Comparison of ENCODE assay signal across 8 cellular contexts in the genomic region with DNA sequence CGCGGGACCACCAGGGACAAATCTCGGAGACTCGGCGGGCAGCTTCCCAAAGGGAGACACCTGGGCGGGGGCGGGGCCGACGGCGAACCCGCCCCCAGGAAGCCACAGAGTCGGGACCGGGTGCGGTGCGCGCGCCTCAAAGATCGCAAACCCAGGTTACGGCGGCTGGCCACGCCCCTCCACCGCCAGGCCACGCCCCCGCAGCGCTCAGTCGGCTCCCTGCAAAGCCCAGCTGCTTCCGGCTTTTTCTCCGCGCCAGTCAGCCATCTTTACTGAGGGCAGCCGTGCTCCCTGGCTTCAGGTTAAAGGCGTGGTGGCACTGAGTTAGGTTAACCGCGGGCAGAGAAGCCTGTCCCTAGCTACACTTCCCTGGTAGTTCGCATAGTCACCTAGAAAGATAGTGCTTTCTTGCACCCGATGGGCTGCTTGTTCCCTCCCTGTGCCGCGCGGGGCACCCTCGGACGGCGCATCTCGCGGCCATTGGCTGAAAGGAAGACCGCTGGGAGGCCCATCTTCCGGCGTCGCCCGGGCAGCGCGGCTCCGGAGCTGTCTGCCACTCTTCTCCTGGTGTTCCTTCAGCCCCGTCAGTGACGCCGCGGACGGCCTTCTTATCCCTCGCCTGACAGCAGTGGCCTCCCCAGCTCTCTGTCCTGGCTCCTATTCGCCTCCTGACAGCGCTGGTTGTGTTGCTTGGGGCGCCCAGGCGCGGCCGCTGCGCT.
DNase-seq lines count a peak whose midpoint lies in the region; ATAC-seq lines count a peak whose summit lies in the region.

A gene with protein sequence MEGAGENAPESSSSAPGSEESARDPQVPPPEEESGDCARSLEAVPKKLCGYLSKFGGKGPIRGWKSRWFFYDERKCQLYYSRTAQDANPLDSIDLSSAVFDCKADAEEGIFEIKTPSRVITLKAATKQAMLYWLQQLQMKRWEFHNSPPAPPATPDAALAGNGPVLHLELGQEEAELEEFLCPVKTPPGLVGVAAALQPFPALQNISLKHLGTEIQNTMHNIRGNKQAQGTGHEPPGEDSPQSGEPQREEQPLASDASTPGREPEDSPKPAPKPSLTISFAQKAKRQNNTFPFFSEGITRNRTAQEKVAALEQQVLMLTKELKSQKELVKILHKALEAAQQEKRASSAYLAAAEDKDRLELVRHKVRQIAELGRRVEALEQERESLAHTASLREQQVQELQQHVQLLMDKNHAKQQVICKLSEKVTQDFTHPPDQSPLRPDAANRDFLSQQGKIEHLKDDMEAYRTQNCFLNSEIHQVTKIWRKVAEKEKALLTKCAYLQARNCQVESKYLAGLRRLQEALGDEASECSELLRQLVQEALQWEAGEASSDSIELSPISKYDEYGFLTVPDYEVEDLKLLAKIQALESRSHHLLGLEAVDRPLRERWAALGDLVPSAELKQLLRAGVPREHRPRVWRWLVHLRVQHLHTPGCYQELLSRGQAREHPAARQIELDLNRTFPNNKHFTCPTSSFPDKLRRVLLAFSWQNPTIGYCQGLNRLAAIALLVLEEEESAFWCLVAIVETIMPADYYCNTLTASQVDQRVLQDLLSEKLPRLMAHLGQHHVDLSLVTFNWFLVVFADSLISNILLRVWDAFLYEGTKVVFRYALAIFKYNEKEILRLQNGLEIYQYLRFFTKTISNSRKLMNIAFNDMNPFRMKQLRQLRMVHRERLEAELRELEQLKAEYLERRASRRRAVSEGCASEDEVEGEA (minus strand): TSS at position 72 of the 719 bp plus-strand sequence. CDS start 108 bp downstream, outside the sequence.

- DNase-seq in AML-193 (lab: John Stamatoyannopoulos, UW) (peak; percentile 93), NCI-H345 (lab: John Stamatoyannopoulos, UW) (peak; percentile 96), iris pigment epithelial cell (ENCODE audit: low read depth) (peak; percentile 92)
- peak; percentile 92 for DNase-seq in activated CD4-positive, CD25-positive, alpha-beta regulatory T cell treated with anti-CD3 and anti-CD28 coated beads, Interleukin-2, amount 50 U/mL, for 16 hours (ENCODE audit: low read depth, low spot score)
- DNase-seq in central memory CD8-positive, alpha-beta T cell (ENCODE audit: low spot score in 2 of 2) = peak; percentile 96 to 98
- peak; percentile 91 to 96 for DNase-seq in stimulated activated CD4-positive, alpha-beta T cell treated with anti-CD3 and anti-CD28 coated beads, Interleukin-12 subunit alpha, Interleukin-12 subunit beta, amount 100 ng/mL, for 24 hours (ENCODE audit: low read depth in 2 of 2)

- H3K4me1 Mint-ChIP-seq in central memory CD8-positive, alpha-beta T cell = peaks cover 32% of the 10 kb centered on the region

- H3K27ac Mint-ChIP-seq in central memory CD8-positive, alpha-beta T cell (ENCODE audit: low read depth) = peak within 1 kb of the TSS; percentile 97

- peaks cover 14% of the 10 kb centered on the region for H3K36me3 Mint-ChIP-seq in central memory CD8-positive, alpha-beta T cell (ENCODE audit: insufficient read depth)

- H3K9me3 Mint-ChIP-seq in central memory CD8-positive, alpha-beta T cell = no peaks in the 10 kb centered on the region

- H3K4me3 Mint-ChIP-seq in central memory CD8-positive, alpha-beta T cell = peak within 1 kb of the TSS; percentile 97

- H3K27me3 Mint-ChIP-seq in central memory CD8-positive, alpha-beta T cell = no peaks in the 10 kb centered on the region

- ATAC-seq in GM19035 (IDR thresholded peaks at IDR 0.05; ENCODE audit: unreplicated experiment) (peak; percentile 88), HG03342 (IDR thresholded peaks at IDR 0.05; ENCODE audit: unreplicated experiment) (peak; percentile 90)
- peak; percentile 88 for ATAC-seq in central memory CD8-positive, alpha-beta T cell (replicated peaks; ENCODE audit: extremely low read depth, poor library complexity, severe bottlenecking)

Comparison
In these comparisons a context has a peak if more than half of its experiments do, and no peak if none do; other contexts are left out.
1. Peak in every context shown above with its lines: DNase-seq and ATAC-seq.